Comparison of ENCODE assay signal across 18 cellular contexts in the genomic region with DNA sequence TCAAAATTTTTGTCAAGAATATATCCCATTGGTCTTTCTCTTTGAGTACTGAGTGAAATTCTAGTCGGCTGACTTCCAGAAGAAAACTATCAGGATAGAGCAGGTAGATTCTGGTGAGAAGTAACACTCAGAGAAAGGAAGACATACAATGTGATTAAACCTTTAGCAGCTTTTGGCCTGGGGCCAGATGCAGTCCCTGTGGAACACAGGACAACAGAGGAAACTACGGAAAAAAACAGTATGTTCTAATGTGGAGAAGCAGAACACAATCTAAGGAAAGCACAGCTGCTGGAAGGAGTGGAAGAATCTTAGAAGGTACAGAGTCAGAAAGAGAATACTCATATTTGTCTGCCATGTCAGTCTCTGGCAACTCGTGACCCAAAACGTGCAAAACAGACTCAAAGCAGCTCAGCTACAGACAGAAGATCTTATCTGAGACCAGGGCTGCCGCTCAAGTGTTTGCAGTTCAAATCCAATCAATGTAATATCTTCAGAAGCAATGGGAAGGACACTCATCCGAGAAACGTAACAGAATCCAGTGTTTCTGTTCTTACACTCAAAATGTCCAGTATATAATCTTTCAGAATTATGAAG.
DNase-seq lines count a peak whose midpoint lies in the region; ATAC-seq, FAIRE-seq and TF ChIP-seq lines count a peak whose summit lies in the region.
"Had no signal": no experiment of that assay in that cellular context is flagged by ENCODE, and none has a peak within 500 bp of the region (broad histone marks: within the 10 kb centered on the region; RNA-seq: fewer than 3 reads in every experiment).

No MANE protein-coding gene starts in this region.

- no peaks in the 10 kb centered on the region for H4K20me1 ChIP-seq in keratinocyte (ENCODE audit: control insufficient read depth, extremely low read depth, insufficient read depth, low read length)

- POLR2A ChIA-PET in CD8-positive, alpha-beta memory T cell (lab: Charles Lee) = no interaction called here

- DNase-seq in DMS53 (lab: John Stamatoyannopoulos, UW) = peak; percentile 0
- no peak for DNase-seq in DMS53 treated with DMSO at 0.1 percent for 48 hours (lab: John Stamatoyannopoulos, UW; ENCODE audit: unreplicated experiment)
- DNase-seq in NCI-H1105 (lab: John Stamatoyannopoulos, UW) = peak; percentile 2
- peak; percentile 27 to 79 for DNase-seq in cardiac fibroblast (ENCODE audit: low read depth in 2 of 2)
- DNase-seq in keratinocyte (ENCODE audit: low read depth, low spot score) = no peak
- no peak for DNase-seq in CD8-positive, alpha-beta memory T cell
- no peak for DNase-seq in left colon
- DNase-seq: CD4-positive, alpha-beta memory T cell; DMS79 treated with DMSO at 0.1 percent for 48 hours; NCI-H1417 treated with DMSO at 0.1 percent for 48 hours; NCI-H2029; NCI-H510A; SW 1271 had no signal

- H3K4me3 ChIP-seq in cardiac fibroblast (replicated peaks in 1 of 2; ENCODE audit: low read depth in 2 of 2, low read length in 2 of 2) (no peak overlapping the region), keratinocyte (ENCODE audit: control insufficient read depth in 2 of 3, extremely low read depth in 1 of 3, insufficient read depth in 2 of 3, low read depth in 1 of 3, low read length in 3 of 3) (no peak overlapping the region)
- no peak overlapping the region for H3K4me3 ChIP-seq in CD8-positive, alpha-beta memory T cell (ENCODE audit: low read length)

- CTCF ChIA-PET in CD8-positive, alpha-beta memory T cell (lab: Charles Lee) = no interaction called here

- no peaks in the 10 kb centered on the region for H3K4me1 Mint-ChIP-seq in CD8-positive, alpha-beta memory T cell
- H3K4me1 Mint-ChIP-seq: B cell had no signal

- no peaks in the 10 kb centered on the region for H3K36me3 Mint-ChIP-seq in CD8-positive, alpha-beta memory T cell
- H3K36me3 Mint-ChIP-seq: CD4-positive, alpha-beta memory T cell had no signal

- intact Hi-C loops in left colon (cut with DNase I, micrococcal nuclease) = no loop called here

- H3K9me3 ChIP-seq in keratinocyte (ENCODE audit: control insufficient read depth, low read depth, low read length) = no peaks in the 10 kb centered on the region
- no peaks in the 10 kb centered on the region for H3K9me3 ChIP-seq in CD8-positive, alpha-beta memory T cell (ENCODE audit: low read length)

- ATAC-seq in left colon (no peak), GM19395 (IDR thresholded peaks at IDR 0.05; ENCODE audit: unreplicated experiment) (no peak)
- ATAC-seq: HepG2 had no signal

- H3K9ac ChIP-seq in keratinocyte (ENCODE audit: control insufficient read depth, extremely low read depth, insufficient read depth, low read length) = no peak overlapping the region

- H3K9me3 Mint-ChIP-seq in CD8-positive, alpha-beta memory T cell = no peaks in the 10 kb centered on the region
- H3K9me3 Mint-ChIP-seq: CD4-positive, alpha-beta memory T cell had no signal

- H3K27me3 Mint-ChIP-seq in CD8-positive, alpha-beta memory T cell = no peaks in the 10 kb centered on the region
- H3K27me3 Mint-ChIP-seq: B cell had no signal

- FAIRE-seq in keratinocyte (lab: Jason Lieb, UNC) = no peak
- FAIRE-seq: HepG2 had no signal

- TF ChIP-seq CTCF in cardiac fibroblast (IDR thresholded peaks at IDR 0.05; ENCODE audit: low read depth, low read length) (no peak), keratinocyte (optimal IDR thresholded peaks at IDR 0.05 in 1 of 3, IDR thresholded peaks at IDR 0.05 in 1 of 3, conservative IDR thresholded peaks at IDR 0.05 in 1 of 3; ENCODE audit: extremely low read depth in 1 of 3, insufficient read depth in 2 of 3, low read length in 3 of 3) (no peak)

- H3K27ac ChIP-seq in keratinocyte (ENCODE audit: control insufficient read depth, insufficient read depth, low read length) = no peak overlapping the region
- H3K27ac ChIP-seq in CD8-positive, alpha-beta memory T cell (ENCODE audit: low read depth, low read length) = no peak overlapping the region
- H3K27ac ChIP-seq: 22Rv1, RWPE1 had no signal

- no peak overlapping the region for H3K27ac Mint-ChIP-seq in CD8-positive, alpha-beta memory T cell
- H3K27ac Mint-ChIP-seq: B cell; CD4-positive, alpha-beta memory T cell had no signal

- H3K27me3 ChIP-seq in keratinocyte (ENCODE audit: control insufficient read depth, extremely low read depth, insufficient read depth, low read length) = no peaks in the 10 kb centered on the region
- no peaks in the 10 kb centered on the region for H3K27me3 ChIP-seq in CD8-positive, alpha-beta memory T cell (ENCODE audit: insufficient read depth, low read length, poor library complexity, severe bottlenecking)

- no peaks in the 10 kb centered on the region for H3K79me2 ChIP-seq in keratinocyte (ENCODE audit: control insufficient read depth, insufficient read depth, low read length)

- H3K9me1 ChIP-seq in keratinocyte (ENCODE audit: control insufficient read depth, extremely low read depth, insufficient read depth, low read length) = no peaks in the 10 kb centered on the region

- peak overlapping the region; percentile 40 for H2AFZ ChIP-seq in keratinocyte (ENCODE audit: control insufficient read depth, low read length)

- no peaks in the 10 kb centered on the region for H3K36me3 ChIP-seq in keratinocyte (ENCODE audit: control insufficient read depth in 2 of 2, extremely low read depth in 1 of 2, insufficient read depth in 2 of 2, low read length in 2 of 2)
- no peaks in the 10 kb centered on the region for H3K36me3 ChIP-seq in CD8-positive, alpha-beta memory T cell (ENCODE audit: insufficient read depth, low read length)

- no peaks in the 10 kb centered on the region for H3K4me1 ChIP-seq in keratinocyte (ENCODE audit: control insufficient read depth, extremely low read depth, insufficient read depth, low read length)
- H3K4me1 ChIP-seq in CD8-positive, alpha-beta memory T cell (ENCODE audit: insufficient read depth, low read length) = no peaks in the 10 kb centered on the region

- no peak overlapping the region for H3K4me2 ChIP-seq in keratinocyte (ENCODE audit: control insufficient read depth, extremely low read depth, insufficient read depth, low read depth, low read length)

- dilution Hi-C loops in keratinocyte (cut with MboI; ENCODE audit: extremely low pct_ligation_motif_present, low sequenced_read_pairs) = no loop called here

- no peak overlapping the region for H3K4me3 Mint-ChIP-seq in CD8-positive, alpha-beta memory T cell
- H3K4me3 Mint-ChIP-seq: B cell; CD4-positive, alpha-beta memory T cell had no signal

Comparison
In these comparisons a context has a peak if more than half of its experiments do, and no peak if none do; other contexts are left out.
1. DNase-seq: peak in DMS53 (single experiment), NCI-H1105 (single experiment) and cardiac fibroblast (2 of 2); none in DMS53 treated with DMSO at 0.1 percent for 48 hours (single experiment), keratinocyte (single experiment), CD8-positive, alpha-beta memory T cell (0 of 5) and left colon (0 of 2).